ENCODE assay signal across 9 cellular contexts in the genomic region with DNA sequence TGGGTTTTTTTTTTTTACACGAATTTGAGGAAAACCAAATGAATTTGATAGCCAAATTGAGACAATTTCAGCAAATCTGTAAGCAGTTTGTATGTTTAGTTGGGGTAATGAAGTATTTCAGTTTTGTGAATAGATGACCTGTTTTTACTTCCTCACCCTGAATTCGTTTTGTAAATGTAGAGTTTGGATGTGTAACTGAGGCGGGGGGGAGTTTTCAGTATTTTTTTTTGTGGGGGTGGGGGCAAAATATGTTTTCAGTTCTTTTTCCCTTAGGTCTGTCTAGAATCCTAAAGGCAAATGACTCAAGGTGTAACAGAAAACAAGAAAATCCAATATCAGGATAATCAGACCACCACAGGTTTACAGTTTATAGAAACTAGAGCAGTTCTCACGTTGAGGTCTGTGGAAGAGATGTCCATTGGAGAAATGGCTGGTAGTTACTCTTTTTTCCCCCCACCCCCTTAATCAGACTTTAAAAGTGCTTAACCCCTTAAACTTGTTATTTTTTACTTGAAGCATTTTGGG. TPM values are rescaled to one million over a fixed set of nuclear protein-coding genes. Genes with fewer than 3 reads are reported as not detected.
A peak's percentile ranks its signal among the peaks of the same experiment; 100 is the strongest.
DNase-seq lines count a peak whose midpoint lies in the region; ATAC-seq and TF ChIP-seq lines count a peak whose summit lies in the region.
"Had no signal": no experiment of that assay in that cellular context is flagged by ENCODE, and none has a peak within 500 bp of the region (broad histone marks: within the 10 kb centered on the region; RNA-seq: fewer than 3 reads in every experiment).

No MANE protein-coding gene starts in this region.

- no peak for DNase-seq in AG10803 (ENCODE audit: low read depth)
- DNase-seq in caudate nucleus (lab: John Stamatoyannopoulos, UW) = no peak
- no peak for DNase-seq in T-helper 2 cell
- no peak for DNase-seq in dedifferentiated amniotic fluid mesenchymal stem cell (ENCODE audit: extremely low spot score)
- no peak for DNase-seq in activated naive CD4-positive, alpha-beta T cell (lab: John Stamatoyannopoulos, UW)

- peaks cover 26% of the 10 kb centered on the region for H3K4me1 ChIP-seq in HUES64 (ENCODE audit: insufficient read depth, low read length)
- peaks cover 38% of the 10 kb centered on the region for H3K4me1 ChIP-seq in mononuclear cell (ENCODE audit: insufficient read depth, low read length)

- no peak for ATAC-seq in HG03025 (IDR thresholded peaks at IDR 0.05; ENCODE audit: low FRiP score, unreplicated experiment)
- ATAC-seq: esophagus mucosa had no signal

- H3K27ac ChIP-seq in HUES64 (ENCODE audit: low read depth, low read length) = no peak overlapping the region; the same call in 1 of the 2 replicates
- H3K27ac ChIP-seq in caudate nucleus (ENCODE audit: low read depth, low read length) = peak overlapping the region; percentile 100

- peak overlapping the region; percentile 100 for H3K9ac ChIP-seq in HUES64 (ENCODE audit: low read depth, low read length)

- TF ChIP-seq CTCF in AG10803 (conservative IDR thresholded peaks at IDR 0.05; ENCODE audit: low read length) = no peak

- WGBS in HUES64 = 3% methylated on average over 3 of the region's 4 CpGs

- H3K9me3 ChIP-seq in HUES64 (ENCODE audit: insufficient read depth, low read depth, low read length) (no peaks in the 10 kb centered on the region), mononuclear cell (ENCODE audit: low read depth, low read length) (no peaks in the 10 kb centered on the region)

- H3K4me3 ChIP-seq in AG10803 (ENCODE audit: low read length) (peak overlapping the region; percentile 96), HUES64 (ENCODE audit: low read length) (peak overlapping the region; percentile 96), mononuclear cell (ENCODE audit: low read length) (peak overlapping the region; percentile 99)

- H3K27me3 ChIP-seq in HUES64 (ENCODE audit: insufficient read depth, low read length) = no peaks in the 10 kb centered on the region
- no peaks in the 10 kb centered on the region for H3K27me3 ChIP-seq in mononuclear cell (ENCODE audit: insufficient read depth, low read length)

- H3K36me3 ChIP-seq in HUES64 (ENCODE audit: insufficient read depth, low read length) = peaks cover 64% of the 10 kb centered on the region

RNA-seq across cellular contexts. Expression of a gene that starts 2.2 kb away (rescaled TPM):
- polyA plus RNA-seq in HUES64 (2013, experiment 1 of 2) = 392 TPM
- 461 TPM for polyA plus RNA-seq in HUES64 (2013, experiment 2 of 2)
- total RNA-seq in mononuclear cell = 22,943 TPM

RNA-seq across cellular contexts. Expression of a gene that starts 23.8 kb away (rescaled TPM):
- 39.3 TPM for polyA plus RNA-seq in HUES64 (2013, experiment 1 of 2)
- 42.5 TPM for polyA plus RNA-seq in HUES64 (2013, experiment 2 of 2)
- 36.4 TPM for total RNA-seq in mononuclear cell

RNA-seq across cellular contexts. Expression of a gene that starts 57.1 kb away (rescaled TPM):
- 5.0 TPM for polyA plus RNA-seq in HUES64 (2013, experiment 1 of 2)
- polyA plus RNA-seq in HUES64 (2013, experiment 2 of 2) = 7.1 TPM
- 25.6 TPM for total RNA-seq in mononuclear cell
